In genomic region chr9:116160676-116161571, GRCh38 we compare ENCODE assay signal across 25 cellular contexts. TPM values are rescaled to one million over a fixed set of nuclear protein-coding genes. Genes with fewer than 3 reads are reported as not detected.
"Had no signal": no experiment of that assay in that cellular context is flagged by ENCODE, and none has a peak within 500 bp of the region (broad histone marks: within the 10 kb centered on the region; RNA-seq: fewer than 3 reads in every experiment).

No MANE protein-coding gene starts in this region.

- H3K36me3 Mint-ChIP-seq: activated naive CD8-positive, alpha-beta T cell treated with anti-CD3 and anti-CD28 coated beads for 36 hours had no signal

- DNase-seq: activated CD4-positive, alpha-beta T cell treated with anti-CD3 and anti-CD28 coated beads, Interleukin-2, amount 50 U/mL, for 4 hours; activated CD8-positive, alpha-beta memory T cell treated with anti-CD3 and anti-CD28 coated beads for 24 hours; activated CD8-positive, alpha-beta memory T cell treated with anti-CD3 and anti-CD28 coated beads, Interleukin-2, amount 50 U/mL, for 4 hours; activated naive CD4-positive, alpha-beta T cell; activated naive CD8-positive, alpha-beta T cell treated with anti-CD3 and anti-CD28 coated beads for 36 hours; activated T-cell treated with anti-CD3 and anti-CD28 coated beads, Interleukin-2, amount 50 U/mL, for 24 hours; amygdala; body of pancreas; central memory CD4-positive, alpha-beta T cell; foreskin melanocyte; left lung; naive thymus-derived CD4-positive, alpha-beta T cell; retina; stimulated activated CD4-positive, alpha-beta T cell treated with anti-CD3 and anti-CD28 coated beads, Interleukin-4, amount 100 ng/mL, for 24 hours; stimulated activated naive CD4-positive, alpha-beta T cell treated with Interleukin-2 at 50 U/mL for 16 hours; T-helper 1 cell had no signal

- H3K4me3 Mint-ChIP-seq: activated naive CD8-positive, alpha-beta T cell treated with anti-CD3 and anti-CD28 coated beads for 36 hours; activated T-cell treated with anti-CD3 and anti-CD28 coated beads, Interleukin-2, amount 50 U/mL, for 24 hours; naive thymus-derived CD4-positive, alpha-beta T cell; neural crest cell; type B pancreatic cell had no signal

- H3K27me3 ChIP-seq: body of pancreas, vagina had no signal

- H3K27ac Mint-ChIP-seq: activated naive CD8-positive, alpha-beta T cell treated with anti-CD3 and anti-CD28 coated beads for 36 hours; activated T-cell treated with anti-CD3 and anti-CD28 coated beads, Interleukin-2, amount 50 U/mL, for 24 hours; activated T-helper 2 cell treated with anti-CD3 and anti-CD28 coated beads, Interferon-gamma antibody, Interleukin-2, Interleukin-4, amounts not matched to agents 10 μg/mL and 5 μg/mL and 100 μg/mL, durations not matched to agents 14 hours and 24 hours and 36 hours; naive thymus-derived CD4-positive, alpha-beta T cell; progenitor cell of endocrine pancreas; type B pancreatic cell had no signal

- ATAC-seq: body of pancreas; left lung; naive thymus-derived CD4-positive, alpha-beta T cell had no signal

- H3K27ac ChIP-seq: body of pancreas, coronary artery, left lung, thoracic aorta, vagina had no signal

- H3K36me3 ChIP-seq: left lung, thoracic aorta, vagina had no signal

- H3K4me1 ChIP-seq: left lung had no signal

- FAIRE-seq: TTC549 had no signal

- H3K9me3 Mint-ChIP-seq: activated T-cell treated with anti-CD3 and anti-CD28 coated beads, Interleukin-2, amount 50 U/mL, for 24 hours; activated T-helper 2 cell treated with anti-CD3 and anti-CD28 coated beads, Interferon-gamma antibody, Interleukin-2, Interleukin-4, amounts not matched to agents 10 μg/mL and 5 μg/mL and 100 μg/mL, durations not matched to agents 14 hours and 24 hours and 36 hours; neural crest cell; type B pancreatic cell had no signal

- H3K4me3 ChIP-seq: body of pancreas, coronary artery, left lung, lung, thoracic aorta, vagina had no signal

- H3K9me3 ChIP-seq: body of pancreas, left lung, thoracic aorta, vagina had no signal

RNA-seq across cellular contexts. Expression of gene PAPPA, which starts 7.3 kb away (rescaled TPM):
- total RNA-seq: activated naive CD8-positive, alpha-beta T cell treated with anti-CD3 and anti-CD28 coated beads for 36 hours; activated T-helper 2 cell treated with anti-CD3 and anti-CD28 coated beads, Interferon-gamma antibody, Interleukin-2, Interleukin-4, amounts not matched to agents 10 μg/mL and 5 μg/mL and 100 μg/mL, durations not matched to agents 14 hours and 24 hours and 36 hours had no signal
